22 cellular contexts compared by ENCODE assay signal in the genomic region with DNA sequence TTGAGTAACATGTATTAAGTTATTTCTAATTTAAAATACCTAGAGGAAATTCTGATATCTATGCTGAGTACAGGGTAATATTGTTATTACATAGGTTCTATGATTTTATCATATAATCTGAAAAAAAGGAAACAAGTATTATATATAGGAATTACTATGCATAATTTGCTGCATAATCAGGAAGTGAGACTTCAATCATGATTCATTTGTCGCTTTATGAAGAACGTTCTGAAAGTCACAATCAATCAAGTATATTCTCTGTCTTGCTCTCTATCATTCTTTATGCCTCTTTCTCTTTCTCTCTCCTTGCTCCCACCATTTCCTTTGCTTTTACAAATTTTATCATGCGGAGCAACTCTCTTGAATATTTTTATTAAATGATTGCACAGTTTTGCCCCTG.
"Had no signal": no experiment of that assay in that cellular context is flagged by ENCODE, and none has a peak within 500 bp of the region (broad histone marks: within the 10 kb centered on the region; RNA-seq: fewer than 3 reads in every experiment).

No MANE protein-coding gene starts in this region.

- H3K27ac ChIP-seq: VCaP had no signal

- H3K27ac Mint-ChIP-seq: activated CD4-positive, alpha-beta memory T cell treated with anti-CD3 and anti-CD28 coated beads, Interleukin-2, amount 10 ng/mL, durations not matched to agents 7 days and 5 days; activated naive CD4-positive, alpha-beta T cell treated with anti-CD3 and anti-CD28 coated beads for 36 hours; activated naive CD8-positive, alpha-beta T cell treated with anti-CD3 and anti-CD28 coated beads for 36 hours; activated T-helper 17 cell treated with anti-CD3 and anti-CD28 coated beads, Interleukin-2, amount 50 U/mL, for 72 hours had no signal

- H3K9me3 Mint-ChIP-seq: activated naive CD4-positive, alpha-beta T cell treated with anti-CD3 and anti-CD28 coated beads for 36 hours had no signal

- H3K27me3 Mint-ChIP-seq: activated CD4-positive, alpha-beta memory T cell treated with anti-CD3 and anti-CD28 coated beads, Interleukin-2, amount 10 ng/mL, durations not matched to agents 7 days and 5 days; activated naive CD8-positive, alpha-beta T cell treated with anti-CD3 and anti-CD28 coated beads for 36 hours; activated T-helper 17 cell treated with anti-CD3 and anti-CD28 coated beads, Interleukin-2, amount 50 U/mL, for 72 hours had no signal

- H3K4me1 Mint-ChIP-seq: activated CD4-positive, alpha-beta memory T cell treated with anti-CD3 and anti-CD28 coated beads, Interleukin-2, amount 10 ng/mL, durations not matched to agents 7 days and 5 days; activated naive CD8-positive, alpha-beta T cell treated with anti-CD3 and anti-CD28 coated beads for 36 hours; activated T-helper 17 cell treated with anti-CD3 and anti-CD28 coated beads, Interleukin-2, amount 50 U/mL, for 72 hours had no signal

- ATAC-seq: activated T-helper 17 cell treated with anti-CD3 and anti-CD28 coated beads, Interleukin-2, amount 50 U/mL, for 72 hours; PC-3 had no signal

- DNase-seq: activated CD4-positive, alpha-beta memory T cell treated with anti-CD3 and anti-CD28 coated beads, Interleukin-2, amount 10 ng/mL, durations not matched to agents 7 days and 5 days; activated CD4-positive, alpha-beta T cell treated with anti-CD3 and anti-CD28 coated beads, Interleukin-2, amount 50 U/mL, for 1 hour; activated CD4-positive, CD25-positive, alpha-beta regulatory T cell; activated gamma-delta T cell; activated naive CD4-positive, alpha-beta T cell treated with anti-CD3 and anti-CD28 coated beads for 36 hours; activated naive CD8-positive, alpha-beta T cell treated with anti-CD3 and anti-CD28 coated beads for 36 hours; activated T-cell treated with anti-CD3 and anti-CD28 coated beads for 4 hours; activated T-cell treated with anti-CD3 and anti-CD28 coated beads, Interleukin-2, amount 50 U/mL, for 48 hours; cerebellar nuclear complex; NCI-H1092 treated with DMSO at 0.1 percent for 48 hours; NCI-H1417 treated with DMSO at 0.1 percent for 48 hours; NCI-H1694; NCI-H2029; NCI-H345; NCI-H510A; NCI-H526 treated with DMSO at 0.1 percent for 48 hours; NCI-H82; PC-3; SHP77 treated with DMSO at 0.1 percent for 48 hours; T-helper 1 cell had no signal

- H3K36me3 Mint-ChIP-seq: activated naive CD8-positive, alpha-beta T cell treated with anti-CD3 and anti-CD28 coated beads for 36 hours had no signal

- H3K4me3 Mint-ChIP-seq: activated CD4-positive, alpha-beta memory T cell treated with anti-CD3 and anti-CD28 coated beads, Interleukin-2, amount 10 ng/mL, durations not matched to agents 7 days and 5 days; activated naive CD4-positive, alpha-beta T cell treated with anti-CD3 and anti-CD28 coated beads for 36 hours; activated naive CD8-positive, alpha-beta T cell treated with anti-CD3 and anti-CD28 coated beads for 36 hours; activated T-helper 17 cell treated with anti-CD3 and anti-CD28 coated beads, Interleukin-2, amount 50 U/mL, for 72 hours had no signal
